10 cellular contexts compared by ENCODE assay signal in the genomic region with DNA sequence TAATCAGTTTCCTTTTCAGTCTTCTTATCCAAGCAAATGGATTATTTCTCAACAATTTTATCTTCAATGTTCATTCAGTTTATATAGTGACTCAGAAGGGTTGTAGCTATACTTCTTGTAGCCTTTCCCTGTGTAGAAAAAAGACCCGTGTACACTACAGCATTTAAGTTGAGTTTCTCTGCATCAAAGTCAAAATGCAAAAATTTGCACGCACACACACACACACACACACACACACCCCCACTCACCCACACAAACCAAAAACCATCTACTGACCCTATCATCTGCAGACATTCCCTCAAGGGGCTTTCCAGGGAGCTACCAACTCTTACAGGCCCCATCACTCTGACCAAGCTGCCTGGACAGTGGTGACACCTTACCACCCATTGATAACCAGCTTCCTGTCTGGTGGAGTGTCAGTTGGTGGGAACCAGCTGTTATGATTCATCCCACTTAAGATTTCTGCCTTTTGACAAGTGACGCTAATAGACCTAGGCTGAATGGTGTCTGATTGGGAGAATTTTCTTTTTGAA. TPM values are rescaled to one million over a fixed set of nuclear protein-coding genes. Genes with fewer than 3 reads are reported as not detected.
DNase-seq lines count a peak whose midpoint lies in the region; ATAC-seq and TF ChIP-seq lines count a peak whose summit lies in the region.
"Had no signal": no experiment of that assay in that cellular context is flagged by ENCODE, and none has a peak within 500 bp of the region (broad histone marks: within the 10 kb centered on the region; RNA-seq: fewer than 3 reads in every experiment).

No MANE protein-coding gene starts in this region.

- no peak for TF ChIP-seq EP300 in sigmoid colon (IDR thresholded peaks at IDR 0.05)

- H3K36me3 Mint-ChIP-seq in activated T-helper 17 cell treated with anti-CD3 and anti-CD28 coated beads, Interleukin-2, amount 50 U/mL, for 72 hours (ENCODE audit: low read depth) = no peaks in the 10 kb centered on the region
- H3K36me3 Mint-ChIP-seq: stimulated activated naive B cell treated with anti-CD40 and anti-IgM and Interleukin-4, amounts not matched to agents 10 μg/mL and 1 μg/mL and 100 μg/mL, for 72 hours had no signal

- peak overlapping the region; percentile 34 for H3K27ac Mint-ChIP-seq in activated T-helper 17 cell treated with anti-CD3 and anti-CD28 coated beads, Interleukin-2, amount 50 U/mL, for 72 hours
- H3K27ac Mint-ChIP-seq: stimulated activated naive B cell treated with anti-CD40 and anti-IgM and Interleukin-4, amounts not matched to agents 10 μg/mL and 1 μg/mL and 100 μg/mL, for 72 hours had no signal

- H3K4me3 Mint-ChIP-seq in activated T-helper 17 cell treated with anti-CD3 and anti-CD28 coated beads, Interleukin-2, amount 50 U/mL, for 72 hours = peak overlapping the region; percentile 17
- H3K4me3 Mint-ChIP-seq: stimulated activated naive B cell treated with anti-CD40 and anti-IgM and Interleukin-4, amounts not matched to agents 10 μg/mL and 1 μg/mL and 100 μg/mL, for 72 hours had no signal

- intact Hi-C loops in sigmoid colon (cut with DNase I) = no loop called here
- intact Hi-C loops in ascending aorta (cut with DNase I) = no loop called here

- no peaks in the 10 kb centered on the region for H3K36me3 ChIP-seq in sigmoid colon
- no peaks in the 10 kb centered on the region for H3K36me3 ChIP-seq in ascending aorta

- no peaks in the 10 kb centered on the region for H3K9me3 Mint-ChIP-seq in activated T-helper 17 cell treated with anti-CD3 and anti-CD28 coated beads, Interleukin-2, amount 50 U/mL, for 72 hours

- H3K4me3 ChIP-seq in sigmoid colon (no peak overlapping the region), ascending aorta (no peak overlapping the region)

- H3K27me3 ChIP-seq in sigmoid colon (no peaks in the 10 kb centered on the region), ascending aorta (no peaks in the 10 kb centered on the region)

- 78 to 84% methylated on average over 3 of the region's 3 CpGs for WGBS in sigmoid colon, 2 donors

- H3K9me3 ChIP-seq in sigmoid colon (no peaks in the 10 kb centered on the region), ascending aorta (peaks cover 0 to 10% of the 10 kb centered on the region in 2 donors)

- peaks cover 6% of the 10 kb centered on the region for H3K27me3 Mint-ChIP-seq in activated T-helper 17 cell treated with anti-CD3 and anti-CD28 coated beads, Interleukin-2, amount 50 U/mL, for 72 hours

- H3K27ac ChIP-seq in sigmoid colon = no peak overlapping the region
- H3K27ac ChIP-seq in ascending aorta = no peak overlapping the region
- H3K27ac ChIP-seq: VCaP had no signal

- no peak for TF ChIP-seq POLR2A in sigmoid colon (IDR thresholded peaks at IDR 0.05)

- H3K4me1 Mint-ChIP-seq in activated T-helper 17 cell treated with anti-CD3 and anti-CD28 coated beads, Interleukin-2, amount 50 U/mL, for 72 hours = peaks cover 6% of the 10 kb centered on the region
- H3K4me1 Mint-ChIP-seq: stimulated activated naive B cell treated with anti-CD40 and anti-IgM and Interleukin-4, amounts not matched to agents 10 μg/mL and 1 μg/mL and 100 μg/mL, for 72 hours had no signal

- ATAC-seq in GM19025 (IDR thresholded peaks at IDR 0.05; ENCODE audit: low read depth, unreplicated experiment) = peak; percentile 99
- peak; percentile 99 for ATAC-seq in HG03354 (IDR thresholded peaks at IDR 0.05; ENCODE audit: poor library complexity, severe bottlenecking, unreplicated experiment)
- peak; percentile 89 for ATAC-seq in activated T-helper 17 cell treated with anti-CD3 and anti-CD28 coated beads, Interleukin-2, amount 50 U/mL, for 72 hours (replicated peaks)

- H3K4me1 ChIP-seq in sigmoid colon (no peaks in the 10 kb centered on the region), ascending aorta (no peaks in the 10 kb centered on the region)

- TF ChIP-seq CTCF in sigmoid colon (IDR thresholded peaks at IDR 0.05) (no peak), ascending aorta (IDR thresholded peaks at IDR 0.05) (no peak)

- DNase-seq in A172 (ENCODE audit: low spot score) (peak; percentile 96), sigmoid colon (no peak), C1 segment of cervical spinal cord (lab: John Stamatoyannopoulos, UW) (no peak), ascending aorta (ENCODE audit: low spot score in 2 of 2) (no peak)
- no peak for DNase-seq in stimulated activated naive CD4-positive, alpha-beta T cell treated with Interleukin-2 at 50 U/mL for 16 hours (lab: John Stamatoyannopoulos, UW)
- DNase-seq: stimulated activated naive B cell treated with anti-CD40 and anti-IgM and Interleukin-4, amounts not matched to agents 10 μg/mL and 1 μg/mL and 100 μg/mL, for 72 hours had no signal

RNA-seq across cellular contexts. Expression of a gene that starts 12.2 kb away (rescaled TPM):
- 67.1 and 82.5 TPM in 2 replicates for total RNA-seq in A172 (2014; rRNA removed; shearing (Covaris generic))
- total RNA-seq in activated T-helper 17 cell treated with anti-CD3 and anti-CD28 coated beads, Interleukin-2, amount 50 U/mL, for 72 hours = 100 to 1,000 TPM; 159 to 172 TPM
- 10 to 100 TPM; 26.6 to 35.3 (median 29.8) TPM for total RNA-seq in sigmoid colon
- polyA plus RNA-seq in sigmoid colon = 10 to 100 TPM in 2 of 3 donors, 1 to 10 TPM in 1; 6.7 to 17.8 (median 10.2) TPM
- 26.0 TPM for total RNA-seq in ascending aorta
